ENCODE assay signal across 2 cellular contexts in genomic region chr12:6605425-6606330, GRCh38.
TF ChIP-seq lines count a peak whose summit lies in the region.

No MANE protein-coding gene starts in this region.

TF ChIP-seq in HEK293T, 16 proteins besides CTCF, POLR2A, EP300 and RAD21:
- no peak for TF ChIP-seq FOXK2 (IDR thresholded peaks at IDR 0.05)
- TF ChIP-seq ZNF384 (IDR thresholded peaks at IDR 0.05), result no peak
- no peak for TF ChIP-seq FOXA1 (IDR thresholded peaks at IDR 0.05)
- TF ChIP-seq BHLHE40 (IDR thresholded peaks at IDR 0.05; ENCODE audit: borderline replicate concordance), result no peak
- no peak for TF ChIP-seq SP1 (IDR thresholded peaks at IDR 0.05)
- TF ChIP-seq FOXM1 (IDR thresholded peaks at IDR 0.05; ENCODE audit: borderline replicate concordance), result no peak

TF ChIP-seq in endothelial cell of umbilical vein, 7 proteins besides CTCF, POLR2A, EP300 and RAD21:
- TF ChIP-seq FOS (IDR thresholded peaks at IDR 0.05; ENCODE audit: borderline replicate concordance, insufficient read depth, low read length) (no peak), EZH2 (IDR thresholded peaks at IDR 0.05; ENCODE audit: borderline replicate concordance, low read depth, low read length, severe bottlenecking) (no peak), GATA2 (IDR thresholded peaks at IDR 0.05; ENCODE audit: insufficient read depth, insufficient read length, low read depth, low read length) (no peak), JUN (IDR thresholded peaks at IDR 0.05; ENCODE audit: borderline replicate concordance, insufficient read depth, insufficient read length, low read depth) (no peak), MYC (IDR thresholded peaks at IDR 0.05; ENCODE audit: low read depth, low read length) (no peak), POLR2AphosphoS5 (IDR thresholded peaks at IDR 0.05; ENCODE audit: insufficient read depth, low read depth, low read length) (no peak), MAX (IDR thresholded peaks at IDR 0.05; ENCODE audit: insufficient read depth, insufficient read length) (no peak)
